In the genomic region with DNA sequence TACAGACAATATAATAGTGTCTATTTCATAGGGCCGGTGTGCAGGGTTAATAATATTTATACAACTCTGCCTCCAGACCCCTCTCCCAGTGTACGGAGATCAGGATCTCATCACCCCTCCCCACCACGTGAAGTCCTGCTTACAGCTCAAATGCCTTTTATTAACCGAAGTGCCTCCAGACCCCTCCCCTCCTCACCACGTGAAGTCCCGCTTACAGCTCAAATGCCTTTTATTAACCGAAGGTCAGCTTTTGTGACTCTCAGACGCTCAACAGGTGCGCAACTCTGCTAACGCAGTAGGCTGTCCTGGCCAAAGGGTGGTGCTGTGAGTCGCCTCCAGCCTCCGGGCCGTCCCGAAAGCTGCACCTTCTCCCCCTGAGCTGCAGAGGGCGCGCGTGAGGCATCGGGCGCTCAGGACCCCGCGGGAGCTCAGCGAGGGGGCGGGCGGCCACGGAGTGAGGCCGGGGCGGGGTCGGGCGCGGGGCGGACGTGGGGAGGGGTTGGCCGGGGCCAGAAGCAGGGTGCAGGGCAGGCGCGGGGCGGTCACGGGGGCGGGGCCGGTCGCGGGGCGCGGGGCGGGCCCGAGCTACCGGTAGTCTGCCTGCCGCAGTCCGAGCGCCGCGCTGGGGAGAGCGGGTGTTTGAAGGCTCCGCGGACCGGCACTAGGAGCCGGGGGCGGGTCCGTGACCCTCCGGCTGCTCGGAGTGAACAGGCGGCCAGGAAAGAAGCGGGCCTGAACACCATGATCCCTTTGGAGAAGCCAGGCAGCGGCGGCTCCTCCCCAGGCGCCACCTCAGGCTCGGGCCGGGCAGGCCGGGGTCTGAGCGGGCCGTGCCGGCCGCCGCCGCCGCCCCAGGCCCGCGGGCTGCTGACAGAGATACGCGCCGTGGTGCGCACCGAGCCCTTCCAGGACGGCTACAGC, we compare ENCODE assay signal across 8 cellular contexts. TPM values are rescaled to one million over a fixed set of nuclear protein-coding genes. Genes with fewer than 3 reads are reported as not detected.
DNase-seq lines count a peak whose midpoint lies in the region; ATAC-seq and TF ChIP-seq lines count a peak whose summit lies in the region.

A gene (plus strand): TSS at position 606 of the 921 bp plus-strand sequence. CDS start 136 bp downstream, at position 742.

- H3K4me2 ChIP-seq in SU-DHL-6 (ENCODE audit: low read depth, low read length, poor library complexity, severe bottlenecking): peak within 1 kb of the TSS; percentile 75

- peaks cover 11% of the 10 kb centered on the region for H3K9me3 Mint-ChIP-seq in type B pancreatic cell

- H3K36me3 ChIP-seq in SU-DHL-6 (ENCODE audit: low read length): peaks cover 13% of the 10 kb centered on the region

- peaks cover 16% of the 10 kb centered on the region for H4K20me1 ChIP-seq in SU-DHL-6 (ENCODE audit: low read depth, low read length)

- no peaks in the 10 kb centered on the region for H3K27me3 ChIP-seq in SU-DHL-6 (ENCODE audit: low read length)

- peak; percentile 65 for ATAC-seq in HG02623 (IDR thresholded peaks at IDR 0.05; ENCODE audit: unreplicated experiment)

- H2AFZ ChIP-seq in SU-DHL-6 (ENCODE audit: low read depth, low read length, severe bottlenecking): peak within 1 kb of the TSS; percentile 27

- H3F3A ChIP-seq in SU-DHL-6 (ENCODE audit: insufficient read depth): peaks cover 30% of the 10 kb centered on the region

- H3K9ac ChIP-seq in SU-DHL-6 (ENCODE audit: low read length): peak within 1 kb of the TSS; percentile 94

- DNase-seq in GM12865 (ENCODE audit: low read depth) (peak; percentile 97), NCI-H1092 treated with DMSO at 0.1 percent for 48 hours (lab: John Stamatoyannopoulos, UW) (peak; percentile 93), cardiac septum (ENCODE audit: low spot score) (peak; percentile 98), pons (ENCODE audit: low spot score) (peak; percentile 91), type B pancreatic cell (ENCODE audit: extremely low spot score, unreplicated experiment) (peak; percentile 97)
- peak; percentile 85 for DNase-seq in activated naive CD8-positive, alpha-beta T cell treated with anti-CD3 and anti-CD28 coated beads, Interleukin-2, amount 50 U/mL, for 16 hours (ENCODE audit: low read depth, low spot score)

- H3K4me3 ChIP-seq in GM12865 (ENCODE audit: low read depth, low read length) (peak within 1 kb of the TSS; percentile 83), SU-DHL-6 (ENCODE audit: insufficient read depth, low read length, poor library complexity, severe bottlenecking) (peak within 1 kb of the TSS; percentile 71)

- peaks cover 18% of the 10 kb centered on the region for H3K27me3 Mint-ChIP-seq in type B pancreatic cell

- H3K9me2 ChIP-seq in SU-DHL-6 (replicated peaks; ENCODE audit: insufficient read depth, low read length): no peaks in the 10 kb centered on the region

- H3K36me3 Mint-ChIP-seq in type B pancreatic cell: peaks cover 3% of the 10 kb centered on the region

- peak within 1 kb of the TSS; percentile 92 for H3K27ac ChIP-seq in SU-DHL-6 (ENCODE audit: low read depth, low read length)

- intact Hi-C loops in cardiac septum (cut with DNase I): loop anchor here (1.0 to 2.0 kb wide), 4 partner anchors 66 to 256 kb away; a partner anchor contains a TSS

- H3K9me3 ChIP-seq in SU-DHL-6 (ENCODE audit: insufficient read depth, low read length): no peaks in the 10 kb centered on the region

- peak within 1 kb of the TSS; percentile 95 for H3K4me3 Mint-ChIP-seq in type B pancreatic cell

- H3K79me2 ChIP-seq in SU-DHL-6 (ENCODE audit: insufficient read depth, low read length): peaks cover 48% of the 10 kb centered on the region

- H3K4me1 Mint-ChIP-seq in type B pancreatic cell (ENCODE audit: unreplicated experiment): peaks cover 15% of the 10 kb centered on the region

- TF ChIP-seq CTCF in GM12865 (IDR thresholded peaks at IDR 0.05; ENCODE audit: insufficient read depth, low read depth, low read length, missing control alignments): peak; percentile 100
- TF ChIP-seq CTCF in SU-DHL-6 (IDR thresholded peaks at IDR 0.05; ENCODE audit: insufficient read depth, low read length, poor library complexity, severe bottlenecking): peak; percentile 100
- peak; percentile 95 for TF ChIP-seq CTCF in type B pancreatic cell (conservative IDR thresholded peaks at IDR 0.05)

- peak within 1 kb of the TSS; percentile 97 for H3K27ac Mint-ChIP-seq in type B pancreatic cell

RNA-seq across cellular contexts. Expression of the gene that starts here (rescaled TPM):
- total RNA-seq in cardiac septum (40.3 TPM), type B pancreatic cell (ENCODE audit: low replicate concordance) (11.0 and 16.7 TPM in 2 replicates)

Comparison
In these comparisons a context has a peak if more than half of its experiments do, and no peak if none do; other contexts are left out.
1. Peak in every context shown above with its lines: DNase-seq, ATAC-seq, H3K4me3 ChIP-seq and H3K27ac ChIP-seq.